In genomic region chr22:49867303-49868250, GRCh38 we compare ENCODE assay signal across 17 cellular contexts. TPM values are rescaled to one million over a fixed set of nuclear protein-coding genes. Genes with fewer than 3 reads are reported as not detected.
A peak's percentile ranks its signal among the peaks of the same experiment; 100 is the strongest.
DNase-seq lines count a peak whose midpoint lies in the region; ATAC-seq and TF ChIP-seq lines count a peak whose summit lies in the region.
"Had no signal": no experiment of that assay in that cellular context is flagged by ENCODE, and none has a peak within 500 bp of the region (broad histone marks: within the 10 kb centered on the region; RNA-seq: fewer than 3 reads in every experiment).

No MANE protein-coding gene starts in this region.

- H3K27ac ChIP-seq in CD8-positive, alpha-beta T cell (ENCODE audit: low read depth, low read length): no peak overlapping the region
- H3K27ac ChIP-seq in mucosa of rectum (ENCODE audit: low read depth in 2 of 2, low read length in 2 of 2) (peak overlapping the region; percentile 2 to 39), prostate gland (no peak overlapping the region)
- H3K27ac ChIP-seq: cardiac muscle cell, psoas muscle had no signal

- peak; percentile 65 for ATAC-seq in CD8-positive, alpha-beta T cell
- no peak for ATAC-seq in activated naive CD8-positive, alpha-beta T cell treated with anti-CD3 and anti-CD28 coated beads, Interleukin-2, amount 10 ng/mL, durations not matched to agents 7 days and 5 days (ENCODE audit: low read depth)
- ATAC-seq in GM19467 (IDR thresholded peaks at IDR 0.05; ENCODE audit: unreplicated experiment): no peak
- ATAC-seq: psoas muscle had no signal

- H3K4me3 ChIP-seq in CD8-positive, alpha-beta T cell (ENCODE audit: low read depth, low read length): no peak overlapping the region
- peak overlapping the region; percentile 70 for H3K4me3 ChIP-seq in Loucy (ENCODE audit: low read length, poor library complexity, severe bottlenecking)
- no peak overlapping the region for H3K4me3 ChIP-seq in mucosa of rectum (ENCODE audit: low read length in 2 of 2)
- H3K4me3 ChIP-seq in prostate gland: no peak overlapping the region
- H3K4me3 ChIP-seq: cardiac muscle cell, psoas muscle had no signal

- POLR2A ChIA-PET in CD8-positive, alpha-beta T cell (lab: Charles Lee): interaction anchor here (1.0 to 3.9 kb wide), 4 partner anchors 12 to 51 kb away, joined by 3 to 13 read pairs (median 4); partner anchors contain the start of genes ALG12 and CRELD2
- POLR2A ChIA-PET in activated naive CD8-positive, alpha-beta T cell treated with anti-CD3 and anti-CD28 coated beads, Interleukin-2, amount 10 ng/mL, durations not matched to agents 7 days and 5 days (lab: Charles Lee): no interaction called here

- peaks cover 41% of the 10 kb centered on the region for H3K36me3 Mint-ChIP-seq in CD8-positive, alpha-beta T cell
- peaks cover 64% of the 10 kb centered on the region for H3K36me3 Mint-ChIP-seq in activated naive CD8-positive, alpha-beta T cell treated with anti-CD3 and anti-CD28 coated beads, Interleukin-2, amount 10 ng/mL, durations not matched to agents 7 days and 5 days
- peaks cover 51% of the 10 kb centered on the region for H3K36me3 Mint-ChIP-seq in type B pancreatic cell

- peaks cover 34% of the 10 kb centered on the region for H3K4me1 ChIP-seq in CD8-positive, alpha-beta T cell (ENCODE audit: insufficient read depth, low read length)
- H3K4me1 ChIP-seq in Loucy (ENCODE audit: insufficient read depth, low read length, poor library complexity, severe bottlenecking): peaks cover 81% of the 10 kb centered on the region
- H3K4me1 ChIP-seq in mucosa of rectum (ENCODE audit: control insufficient read depth in 2 of 2, insufficient read depth in 2 of 2, low read length in 2 of 2): no peaks in the 10 kb centered on the region
- H3K4me1 ChIP-seq in prostate gland (replicated peaks): no peaks in the 10 kb centered on the region
- H3K4me1 ChIP-seq: psoas muscle had no signal

- no peaks in the 10 kb centered on the region for H3K9me2 ChIP-seq in Loucy (replicated peaks; ENCODE audit: low read depth, low read length)

- H3K9ac ChIP-seq in Loucy (ENCODE audit: low read depth, low read length, poor library complexity, severe bottlenecking) (peak overlapping the region; percentile 67), mucosa of rectum (ENCODE audit: low read depth in 1 of 2, low read length in 2 of 2) (no peak overlapping the region)

- no peaks in the 10 kb centered on the region for H3K27me3 Mint-ChIP-seq in CD8-positive, alpha-beta T cell (ENCODE audit: low read depth)
- H3K27me3 Mint-ChIP-seq in activated naive CD8-positive, alpha-beta T cell treated with anti-CD3 and anti-CD28 coated beads, Interleukin-2, amount 10 ng/mL, durations not matched to agents 7 days and 5 days: no peaks in the 10 kb centered on the region
- no peaks in the 10 kb centered on the region for H3K27me3 Mint-ChIP-seq in type B pancreatic cell
- H3K27me3 Mint-ChIP-seq: activated naive CD4-positive, alpha-beta T cell treated with anti-CD3 and anti-CD28 coated beads, Interleukin-2, amount 50 U/mL, for 24 hours had no signal

- H3K4me1 Mint-ChIP-seq in CD8-positive, alpha-beta T cell (ENCODE audit: low read depth): peaks cover 68% of the 10 kb centered on the region
- H3K4me1 Mint-ChIP-seq in activated naive CD8-positive, alpha-beta T cell treated with anti-CD3 and anti-CD28 coated beads, Interleukin-2, amount 10 ng/mL, durations not matched to agents 7 days and 5 days: peaks cover 38% of the 10 kb centered on the region
- no peaks in the 10 kb centered on the region for H3K4me1 Mint-ChIP-seq in type B pancreatic cell (ENCODE audit: unreplicated experiment)

- intact Hi-C loops in CD8-positive, alpha-beta T cell (cut with DNase I, micrococcal nuclease): loop anchor here in 1 of 2 experiments (5.0 kb wide), 1 partner anchor 40 kb away; the partner anchor contains the start of gene BRD1
- intact Hi-C loops in prostate gland (cut with DNase I): no loop called here

- no peak for TF ChIP-seq POLR2A in prostate gland (IDR thresholded peaks at IDR 0.05)

- no peak overlapping the region for H2AFZ ChIP-seq in Loucy (ENCODE audit: low read length)

- CTCF ChIA-PET in CD8-positive, alpha-beta T cell (lab: Charles Lee): interaction anchor here (1.0 kb wide), 1 partner anchor 12 kb away, joined by 3 read pairs; no protein-coding TSS in a partner anchor

- 90% methylated on average over 18 of the region's 18 CpGs for whole genome bisulfite sequencing in prostate gland

- H4K20me1 ChIP-seq in Loucy (ENCODE audit: insufficient read depth, low read length, poor library complexity, severe bottlenecking): peaks cover 69% of the 10 kb centered on the region

- H3K4me2 ChIP-seq in Loucy (ENCODE audit: low read depth, low read length, poor library complexity, severe bottlenecking): peak overlapping the region; percentile 76

- peaks cover 2% of the 10 kb centered on the region for H3K9me3 ChIP-seq in CD8-positive, alpha-beta T cell (ENCODE audit: low read length)
- peaks cover 4% of the 10 kb centered on the region; the same call in 1 of the 2 replicates for H3K9me3 ChIP-seq in Loucy (ENCODE audit: insufficient read depth, low read depth, low read length)
- H3K9me3 ChIP-seq in mucosa of rectum (ENCODE audit: control insufficient read depth in 2 of 2, low read length in 2 of 2): peaks cover 0 to 8% of the 10 kb centered on the region in 2 donors
- H3K9me3 ChIP-seq in prostate gland: no peaks in the 10 kb centered on the region

- H3K27me3 ChIP-seq in CD8-positive, alpha-beta T cell (ENCODE audit: insufficient read depth, low read length): no peaks in the 10 kb centered on the region
- H3K27me3 ChIP-seq in Loucy (ENCODE audit: insufficient read depth, low read length, poor library complexity, severe bottlenecking) (no peaks in the 10 kb centered on the region), mucosa of rectum (ENCODE audit: control insufficient read depth in 2 of 2, insufficient read depth in 2 of 2, low read length in 2 of 2) (no peaks in the 10 kb centered on the region), prostate gland (replicated peaks; ENCODE audit: insufficient read depth) (no peaks in the 10 kb centered on the region)
- H3K27me3 ChIP-seq: cardiac muscle cell had no signal

- H3K79me2 ChIP-seq in Loucy (ENCODE audit: insufficient read depth, low read length): peaks cover 98% of the 10 kb centered on the region

- peaks cover 26% of the 10 kb centered on the region for H3K9me3 Mint-ChIP-seq in CD8-positive, alpha-beta T cell
- peaks cover 17% of the 10 kb centered on the region for H3K9me3 Mint-ChIP-seq in activated naive CD8-positive, alpha-beta T cell treated with anti-CD3 and anti-CD28 coated beads, Interleukin-2, amount 10 ng/mL, durations not matched to agents 7 days and 5 days
- H3K9me3 Mint-ChIP-seq in type B pancreatic cell: peaks cover 29% of the 10 kb centered on the region

- peak overlapping the region; percentile 80 for H3K27ac Mint-ChIP-seq in CD8-positive, alpha-beta T cell
- peak overlapping the region; percentile 51 for H3K27ac Mint-ChIP-seq in activated naive CD8-positive, alpha-beta T cell treated with anti-CD3 and anti-CD28 coated beads, Interleukin-2, amount 10 ng/mL, durations not matched to agents 7 days and 5 days
- H3K27ac Mint-ChIP-seq in type B pancreatic cell: no peak overlapping the region
- H3K27ac Mint-ChIP-seq: activated naive CD4-positive, alpha-beta T cell treated with anti-CD3 and anti-CD28 coated beads, Interleukin-2, amount 50 U/mL, for 24 hours had no signal

- peaks cover 21% of the 10 kb centered on the region for H3F3A ChIP-seq in Loucy (ENCODE audit: low read depth)

- DNase-seq in CD8-positive, alpha-beta T cell: no peak
- DNase-seq in activated naive CD8-positive, alpha-beta T cell treated with anti-CD3 and anti-CD28 coated beads, Interleukin-2, amount 10 ng/mL, durations not matched to agents 7 days and 5 days: peak; percentile 5
- DNase-seq in type B pancreatic cell (ENCODE audit: extremely low spot score, unreplicated experiment): no peak
- no peak for DNase-seq in prostate gland (ENCODE audit: low spot score)
- DNase-seq in GF-D8 (lab: John Stamatoyannopoulos, UW): no peak
- DNase-seq: effector CD8-positive, alpha-beta T cell; hypothalamus; Karpas-422; NCI-H1436; psoas muscle; SHP77 treated with DMSO at 0.1 percent for 48 hours; T1000 had no signal

- peak overlapping the region; percentile 65 for H3K4me3 Mint-ChIP-seq in CD8-positive, alpha-beta T cell
- H3K4me3 Mint-ChIP-seq in activated naive CD8-positive, alpha-beta T cell treated with anti-CD3 and anti-CD28 coated beads, Interleukin-2, amount 10 ng/mL, durations not matched to agents 7 days and 5 days: no peak overlapping the region
- no peak overlapping the region for H3K4me3 Mint-ChIP-seq in type B pancreatic cell
- H3K4me3 Mint-ChIP-seq: activated naive CD4-positive, alpha-beta T cell treated with anti-CD3 and anti-CD28 coated beads, Interleukin-2, amount 50 U/mL, for 24 hours had no signal

- TF ChIP-seq CTCF in CD8-positive, alpha-beta T cell (IDR thresholded peaks at IDR 0.05): no peak
- no peak for TF ChIP-seq CTCF in Loucy (conservative IDR thresholded peaks at IDR 0.05; ENCODE audit: low read length)
- TF ChIP-seq CTCF in type B pancreatic cell (conservative IDR thresholded peaks at IDR 0.05): no peak
- TF ChIP-seq CTCF in prostate gland (IDR thresholded peaks at IDR 0.05): no peak

- H3K36me3 ChIP-seq in CD8-positive, alpha-beta T cell (ENCODE audit: insufficient read depth, low read length): no peaks in the 10 kb centered on the region
- H3K36me3 ChIP-seq in Loucy (ENCODE audit: insufficient read depth, low read length) (no peaks in the 10 kb centered on the region), mucosa of rectum (ENCODE audit: control insufficient read depth in 2 of 2, insufficient read depth in 2 of 2, low read length in 2 of 2) (peaks cover 0 to 2% of the 10 kb centered on the region in 2 donors), prostate gland (no peaks in the 10 kb centered on the region)
- H3K36me3 ChIP-seq: cardiac muscle cell had no signal

RNA-seq across cellular contexts. Expression of gene ZBED4, which starts 13.9 kb away (rescaled TPM):
- total RNA-seq in CD8-positive, alpha-beta T cell: 10 to 100 TPM; 16.2 to 16.6 TPM
- total RNA-seq in activated naive CD8-positive, alpha-beta T cell treated with anti-CD3 and anti-CD28 coated beads, Interleukin-2, amount 10 ng/mL, durations not matched to agents 7 days and 5 days: 10 to 100 TPM; 21.0 to 21.5 TPM
- total RNA-seq in type B pancreatic cell (ENCODE audit: low replicate concordance): 25.5 and 29.1 TPM in 2 replicates
- 10 to 100 TPM; 10.4 to 11.2 TPM for total RNA-seq in prostate gland

RNA-seq across cellular contexts. Expression of gene BRD1, which starts 39.9 kb away (rescaled TPM):
- 100 to 1,000 TPM; 159 to 167 TPM for total RNA-seq in CD8-positive, alpha-beta T cell
- total RNA-seq in activated naive CD8-positive, alpha-beta T cell treated with anti-CD3 and anti-CD28 coated beads, Interleukin-2, amount 10 ng/mL, durations not matched to agents 7 days and 5 days: 10 to 100 TPM; 56.7 to 56.9 TPM
- total RNA-seq in type B pancreatic cell (ENCODE audit: low replicate concordance): 51.1 and 53.0 TPM in 2 replicates
- 10 to 100 TPM; 40.3 to 74.2 TPM for total RNA-seq in prostate gland

RNA-seq across cellular contexts. Expression of gene ALG12, which starts 50.7 kb away (rescaled TPM):
- 10 to 100 TPM; 11.4 to 15.2 TPM for total RNA-seq in CD8-positive, alpha-beta T cell
- total RNA-seq in activated naive CD8-positive, alpha-beta T cell treated with anti-CD3 and anti-CD28 coated beads, Interleukin-2, amount 10 ng/mL, durations not matched to agents 7 days and 5 days: 10 to 100 TPM; 18.0 to 20.2 TPM
- total RNA-seq in type B pancreatic cell (ENCODE audit: low replicate concordance) (30.0 and 37.6 TPM in 2 replicates), prostate gland (10 to 100 TPM; 26.1 to 33.6 TPM)

RNA-seq across cellular contexts. Expression of gene CRELD2, which starts 50.9 kb away (rescaled TPM):
- 10 to 100 TPM; 26.3 to 28.1 TPM for total RNA-seq in CD8-positive, alpha-beta T cell
- total RNA-seq in activated naive CD8-positive, alpha-beta T cell treated with anti-CD3 and anti-CD28 coated beads, Interleukin-2, amount 10 ng/mL, durations not matched to agents 7 days and 5 days: 10 to 100 TPM; 40.3 to 41.0 TPM
- 45.2 and 55.8 TPM in 2 replicates for total RNA-seq in type B pancreatic cell (ENCODE audit: low replicate concordance)
- 10 to 100 TPM; 55.1 to 70.1 TPM for total RNA-seq in prostate gland

Comparison
In these comparisons a context has a peak if more than half of its experiments do, and no peak if none do; other contexts are left out.
1. H3K27ac ChIP-seq: peak in mucosa of rectum (2 of 2); none in CD8-positive, alpha-beta T cell (single experiment) and prostate gland (0 of 2).